In genomic region chr6:45687570-45687969, GRCh38 we compare ENCODE assay signal across 11 cellular contexts.
DNase-seq lines count a peak whose midpoint lies in the region; ATAC-seq and TF ChIP-seq lines count a peak whose summit lies in the region.
"Had no signal": no experiment of that assay in that cellular context is flagged by ENCODE, and none has a peak within 500 bp of the region (broad histone marks: within the 10 kb centered on the region; RNA-seq: fewer than 3 reads in every experiment).

No MANE protein-coding gene starts in this region.

- H3K27me3 Mint-ChIP-seq in type B pancreatic cell, result no peaks in the 10 kb centered on the region

- no peaks in the 10 kb centered on the region for H3K36me3 Mint-ChIP-seq in type B pancreatic cell

- no peak overlapping the region for H3K4me3 ChIP-seq in astrocyte of the spinal cord (ENCODE audit: low read depth, low read length)

- no peaks in the 10 kb centered on the region for H3K4me1 Mint-ChIP-seq in type B pancreatic cell (ENCODE audit: unreplicated experiment)

- no peak overlapping the region for H3K4me3 Mint-ChIP-seq in type B pancreatic cell

- in situ Hi-C loops in astrocyte of the spinal cord (cut with HindIII; ENCODE audit: low sequenced_read_pairs), result no loop called here
- in situ Hi-C loops in G401 (cut with HindIII; ENCODE audit: low sequenced_read_pairs), result no loop called here

- H3K27ac Mint-ChIP-seq in type B pancreatic cell, result no peak overlapping the region

- peaks cover 8% of the 10 kb centered on the region for H3K9me3 Mint-ChIP-seq in type B pancreatic cell

- DNase-seq in astrocyte of the spinal cord (ENCODE audit: low read depth, low spot score), result peak; percentile 48
- DNase-seq in NCI-H526 treated with DMSO at 0.1 percent for 48 hours (lab: John Stamatoyannopoulos, UW), result no peak
- no peak for DNase-seq in stimulated activated CD4-positive, alpha-beta T cell treated with anti-CD3 and anti-CD28 coated beads, Interleukin-4, amount 100 ng/mL, for 4 hours
- DNase-seq in G401 (ENCODE audit: low spot score), result no peak
- DNase-seq in type B pancreatic cell (ENCODE audit: extremely low spot score, unreplicated experiment), result no peak
- DNase-seq: DMS 273 treated with DMSO at 0.1 percent for 48 hours; NCI-H1105; stimulated activated CD4-positive, alpha-beta T cell treated with anti-CD3 and anti-CD28 coated beads, Interleukin-12 subunit alpha, Interleukin-12 subunit beta, amount 100 ng/mL, for 4 hours had no signal

- peak; percentile 92 for ATAC-seq in GM18858 (IDR thresholded peaks at IDR 0.05; ENCODE audit: unreplicated experiment)
- ATAC-seq in GM21423 (IDR thresholded peaks at IDR 0.05; ENCODE audit: unreplicated experiment), result peak; percentile 82
- ATAC-seq in HG03103 (IDR thresholded peaks at IDR 0.05; ENCODE audit: low read depth, unreplicated experiment), result peak; percentile 88

- TF ChIP-seq CTCF in astrocyte of the spinal cord (IDR thresholded peaks at IDR 0.05; ENCODE audit: low read depth, low read length), result no peak
- TF ChIP-seq CTCF in type B pancreatic cell (conservative IDR thresholded peaks at IDR 0.05), result no peak
